ENCODE assay signal across 29 cellular contexts in the genomic region with DNA sequence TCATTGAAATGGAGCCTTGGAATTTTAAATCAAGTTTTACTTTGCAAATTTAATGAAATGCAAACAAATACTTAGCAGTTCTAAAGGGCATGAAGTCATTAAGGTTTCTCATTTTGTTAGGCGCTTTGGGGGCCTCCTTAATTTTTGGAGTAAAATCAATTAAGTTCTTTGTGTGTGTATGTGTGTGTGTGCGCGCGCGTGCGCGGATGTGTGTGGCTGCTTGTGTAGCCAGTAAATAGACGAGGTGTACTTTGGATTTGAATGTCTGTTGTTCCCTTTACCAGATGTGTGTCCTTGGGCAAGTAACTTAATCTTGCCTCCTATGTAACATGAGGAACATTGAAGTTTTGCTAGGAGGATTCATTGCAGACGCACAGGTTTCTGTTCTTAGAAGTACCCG.
"Had no signal": no experiment of that assay in that cellular context is flagged by ENCODE, and none has a peak within 500 bp of the region (broad histone marks: within the 10 kb centered on the region; RNA-seq: fewer than 3 reads in every experiment).

No MANE protein-coding gene starts in this region.

- H3K9me3 Mint-ChIP-seq: stimulated activated memory B cell treated with anti-CD40 and anti-IgM and Interleukin-4, amounts not matched to agents 10 μg/mL and 1 μg/mL and 100 μg/mL, for 72 hours had no signal

- H3K4me1 ChIP-seq: stomach, suprapubic skin, testis, thyroid gland, tibial artery, tibial nerve, transverse colon, upper lobe of left lung, upper lobe of right lung, uterus, vagina had no signal

- FAIRE-seq: urothelium cell line had no signal

- H3K4me1 Mint-ChIP-seq: stimulated activated effector memory CD8-positive, alpha-beta T cell treated with anti-CD3 and anti-CD28 coated beads, Interleukin-12 subunit alpha, Interleukin-12 subunit beta, amount 100 ng/mL, for 72 hours; stimulated activated memory B cell treated with anti-CD40 and anti-IgM and Interleukin-4, amounts not matched to agents 10 μg/mL and 1 μg/mL and 100 μg/mL, for 72 hours; stimulated activated naive B cell treated with anti-CD40 and anti-IgM and Interleukin-4, amounts not matched to agents 10 μg/mL and 1 μg/mL and 100 μg/mL, for 72 hours; stimulated activated naive CD8-positive, alpha-beta T cell treated with anti-CD3 and anti-CD28 coated beads, Interleukin-15, amount 100 ng/mL, for 72 hours had no signal

- H3K4me3 ChIP-seq: stomach, suprapubic skin, testis, thoracic aorta, thyroid gland, tibial artery, tibial nerve, transverse colon, upper lobe of left lung, upper lobe of right lung, uterus, vagina had no signal

- H3K27ac ChIP-seq: stomach, suprapubic skin, testis, thoracic aorta, thyroid gland, tibial artery, tibial nerve, transverse colon, upper lobe of left lung, upper lobe of right lung, uterus, vagina had no signal

- H3K27me3 ChIP-seq: stomach, suprapubic skin, testis, thyroid gland, tibial artery, tibial nerve, transverse colon, upper lobe of left lung, upper lobe of right lung, uterus, vagina had no signal

- H3K27me3 Mint-ChIP-seq: stimulated activated memory B cell treated with anti-CD40 and anti-IgM and Interleukin-4, amounts not matched to agents 10 μg/mL and 1 μg/mL and 100 μg/mL, for 72 hours; stimulated activated naive B cell treated with anti-CD40 and anti-IgM and Interleukin-4, amounts not matched to agents 10 μg/mL and 1 μg/mL and 100 μg/mL, for 72 hours; stimulated activated naive CD8-positive, alpha-beta T cell treated with anti-CD3 and anti-CD28 coated beads, Interleukin-15, amount 100 ng/mL, for 72 hours; stimulated activated naive CD8-positive, alpha-beta T cell treated with anti-CD3 and anti-CD28 coated beads, Interleukin-15, Interleukin-2, amounts not matched to agents 100 ng/mL and 50 ng/mL, for 24 hours had no signal

- H3K9me3 ChIP-seq: testis, thoracic aorta, thyroid gland, transverse colon, uterus, vagina had no signal

- H3K27ac Mint-ChIP-seq: stimulated activated effector memory CD8-positive, alpha-beta T cell treated with anti-CD3 and anti-CD28 coated beads, Interleukin-12 subunit alpha, Interleukin-12 subunit beta, amount 100 ng/mL, for 72 hours; stimulated activated memory B cell treated with anti-CD40 and anti-IgM and Interleukin-4, amounts not matched to agents 10 μg/mL and 1 μg/mL and 100 μg/mL, for 72 hours; stimulated activated naive B cell treated with anti-CD40 and anti-IgM and Interleukin-4, amounts not matched to agents 10 μg/mL and 1 μg/mL and 100 μg/mL, for 72 hours; stimulated activated naive CD8-positive, alpha-beta T cell treated with anti-CD3 and anti-CD28 coated beads, Interleukin-15, Interleukin-2, amounts not matched to agents 100 ng/mL and 50 ng/mL, for 24 hours; type B pancreatic cell had no signal

- DNase-seq: stimulated activated CD4-positive, alpha-beta T cell treated with anti-CD3 and anti-CD28 coated beads, Interleukin-2, amount 100 ng/mL, for 48 hours; stimulated activated CD4-positive, alpha-beta T cell treated with anti-CD3 and anti-CD28 coated beads, Interleukin-4, amount 100 ng/mL, for 1 hour; stimulated activated CD4-positive, alpha-beta T cell treated with anti-CD3 and anti-CD28 coated beads, Interleukin-4, amount 100 ng/mL, for 24 hours; stimulated activated CD4-positive, alpha-beta T cell treated with anti-CD3 and anti-CD28 coated beads, Interleukin-4, amount 100 ng/mL, for 4 hours; stimulated activated CD8-positive, alpha-beta memory T cell treated with anti-CD3 and anti-CD28 coated beads, Interleukin-4, amount 100 ng/mL, for 48 hours; stimulated activated naive B cell treated with anti-CD40 and anti-IgM and Interleukin-4, amounts not matched to agents 10 μg/mL and 1 μg/mL and 100 μg/mL, for 72 hours; stimulated activated naive CD4-positive, alpha-beta T cell; stimulated activated naive CD4-positive, alpha-beta T cell treated with Interleukin-2 at 50 U/mL for 16 hours; stimulated activated naive CD8-positive, alpha-beta T cell treated with anti-CD3 and anti-CD28 coated beads, Interleukin-15, amount 100 ng/mL, for 72 hours; stimulated activated naive CD8-positive, alpha-beta T cell treated with anti-CD3 and anti-CD28 coated beads, Interleukin-15, Interleukin-2, amounts not matched to agents 100 U/mL and 50 U/mL, for 24 hours; stomach; substantia nigra; testis; thyroid gland; tibial artery; transverse colon; trophoblast cell; upper lobe of right lung; uterus had no signal

- H3K36me3 Mint-ChIP-seq: stimulated activated effector memory CD8-positive, alpha-beta T cell treated with anti-CD3 and anti-CD28 coated beads, Interleukin-12 subunit alpha, Interleukin-12 subunit beta, amount 100 ng/mL, for 72 hours; stimulated activated memory B cell treated with anti-CD40 and anti-IgM and Interleukin-4, amounts not matched to agents 10 μg/mL and 1 μg/mL and 100 μg/mL, for 72 hours; stimulated activated naive B cell treated with anti-CD40 and anti-IgM and Interleukin-4, amounts not matched to agents 10 μg/mL and 1 μg/mL and 100 μg/mL, for 72 hours; type B pancreatic cell had no signal

- H3K36me3 ChIP-seq: stomach, suprapubic skin, thoracic aorta, thyroid gland, tibial artery, tibial nerve, transverse colon, upper lobe of left lung, upper lobe of right lung, uterus, vagina had no signal

- H3K4me3 Mint-ChIP-seq: stimulated activated effector memory CD8-positive, alpha-beta T cell treated with anti-CD3 and anti-CD28 coated beads, Interleukin-12 subunit alpha, Interleukin-12 subunit beta, amount 100 ng/mL, for 72 hours; stimulated activated memory B cell treated with anti-CD40 and anti-IgM and Interleukin-4, amounts not matched to agents 10 μg/mL and 1 μg/mL and 100 μg/mL, for 72 hours; stimulated activated naive B cell treated with anti-CD40 and anti-IgM and Interleukin-4, amounts not matched to agents 10 μg/mL and 1 μg/mL and 100 μg/mL, for 72 hours; stimulated activated naive CD8-positive, alpha-beta T cell treated with anti-CD3 and anti-CD28 coated beads, Interleukin-15, amount 100 ng/mL, for 72 hours; stimulated activated naive CD8-positive, alpha-beta T cell treated with anti-CD3 and anti-CD28 coated beads, Interleukin-15, Interleukin-2, amounts not matched to agents 100 ng/mL and 50 ng/mL, for 24 hours; type B pancreatic cell had no signal

- ATAC-seq: stimulated activated effector memory CD8-positive, alpha-beta T cell treated with anti-CD3 and anti-CD28 coated beads, Interleukin-12 subunit alpha, Interleukin-12 subunit beta, amount 100 ng/mL, for 72 hours; stimulated activated memory B cell treated with anti-CD40 and anti-IgM and Interleukin-4, amounts not matched to agents 10 μg/mL and 1 μg/mL and 100 μg/mL, for 72 hours; stimulated activated naive B cell treated with anti-CD40 and anti-IgM and Interleukin-4, amounts not matched to agents 10 μg/mL and 1 μg/mL and 100 μg/mL, for 72 hours; stimulated activated naive CD8-positive, alpha-beta T cell treated with anti-CD3 and anti-CD28 coated beads, Interleukin-15, amount 100 ng/mL, for 72 hours; stimulated activated naive CD8-positive, alpha-beta T cell treated with anti-CD3 and anti-CD28 coated beads, Interleukin-15, Interleukin-2, amounts not matched to agents 100 U/mL and 50 U/mL, for 24 hours; upper lobe of right lung had no signal
